ENCODE assay signal across 11 cellular contexts in genomic region chr14:70780396-70781075, GRCh38. TPM values are rescaled to one million over a fixed set of nuclear protein-coding genes. Genes with fewer than 3 reads are reported as not detected.
DNase-seq lines count a peak whose midpoint lies in the region; ATAC-seq and TF ChIP-seq lines count a peak whose summit lies in the region.
"Had no signal": no experiment of that assay in that cellular context is flagged by ENCODE, and none has a peak within 500 bp of the region (broad histone marks: within the 10 kb centered on the region; RNA-seq: fewer than 3 reads in every experiment).

No MANE protein-coding gene starts in this region.

- H3K27me3 ChIP-seq in DOHH2 (ENCODE audit: control insufficient read depth, low read length) = no peaks in the 10 kb centered on the region

- H3K36me3 Mint-ChIP-seq in HFFc6 (ENCODE audit: low read depth) = no peaks in the 10 kb centered on the region
- H3K36me3 Mint-ChIP-seq in activated CD4-positive, alpha-beta T cell treated with anti-CD3 and anti-CD28 coated beads for 36 hours (ENCODE audit: low read depth) = peaks cover 2% of the 10 kb centered on the region

- POLR2A ChIA-PET in activated CD4-positive, alpha-beta T cell treated with anti-CD3 and anti-CD28 coated beads for 36 hours (lab: Charles Lee) = interaction anchor here (0.6 kb wide), 1 partner anchor 35 kb away, joined by 3 read pairs; no protein-coding TSS in a partner anchor

- no peak for TF ChIP-seq CTCF in DOHH2 (IDR thresholded peaks at IDR 0.05; ENCODE audit: low read depth, low read length, poor library complexity, severe bottlenecking)
- TF ChIP-seq CTCF in HFFc6 (IDR thresholded peaks at IDR 0.05) = no peak

- intact Hi-C loops in activated CD4-positive, alpha-beta T cell treated with anti-CD3 and anti-CD28 coated beads for 36 hours (cut with DNase I, micrococcal nuclease) = no loop called here

- H3F3A ChIP-seq in DOHH2 (ENCODE audit: control insufficient read depth, insufficient read depth) = no peaks in the 10 kb centered on the region

- H3K4me2 ChIP-seq in DOHH2 (ENCODE audit: low read length) = peak overlapping the region; percentile 46

- peaks cover 24% of the 10 kb centered on the region for H3K4me1 Mint-ChIP-seq in HFFc6 (ENCODE audit: low read depth)
- H3K4me1 Mint-ChIP-seq in activated CD4-positive, alpha-beta T cell treated with anti-CD3 and anti-CD28 coated beads for 36 hours = peaks cover 17% of the 10 kb centered on the region

- peaks cover 6% of the 10 kb centered on the region; the same call in 1 of the 2 replicates for H3K79me2 ChIP-seq in DOHH2 (ENCODE audit: control insufficient read depth, low read length)

- H3K4me3 Mint-ChIP-seq in HFFc6 = no peak overlapping the region
- H3K4me3 Mint-ChIP-seq in activated CD4-positive, alpha-beta T cell treated with anti-CD3 and anti-CD28 coated beads for 36 hours = no peak overlapping the region

- no peak overlapping the region for H3K27ac Mint-ChIP-seq in HFFc6
- H3K27ac Mint-ChIP-seq in activated CD4-positive, alpha-beta T cell treated with anti-CD3 and anti-CD28 coated beads for 36 hours = no peak overlapping the region

- H3K4me3 ChIP-seq in DOHH2 (ENCODE audit: low read length) = peak overlapping the region; percentile 17

- peak overlapping the region; percentile 28; the same call in 1 of the 2 replicates for H3K27ac ChIP-seq in DOHH2 (ENCODE audit: low read depth, low read length)

- CTCF ChIA-PET in activated CD4-positive, alpha-beta T cell treated with anti-CD3 and anti-CD28 coated beads for 36 hours (lab: Charles Lee) = interaction anchor here (0.6 to 1.4 kb wide), 5 partner anchors 9 to 489 kb away, joined by 3 to 5 read pairs (median 3); no protein-coding TSS in a partner anchor

- H3K36me3 ChIP-seq in DOHH2 (ENCODE audit: control insufficient read depth, low read length) = no peaks in the 10 kb centered on the region

- no peaks in the 10 kb centered on the region for H3K9me2 ChIP-seq in DOHH2 (replicated peaks; ENCODE audit: control insufficient read depth, low read length)

- peaks cover 22% of the 10 kb centered on the region for H3K4me1 ChIP-seq in DOHH2 (ENCODE audit: control insufficient read depth, low read length)

- H4K20me1 ChIP-seq in DOHH2 (ENCODE audit: control insufficient read depth, insufficient read depth, low read depth, low read length) = no peaks in the 10 kb centered on the region

- H3K9me3 ChIP-seq in DOHH2 (ENCODE audit: control insufficient read depth, insufficient read depth, low read length) = no peaks in the 10 kb centered on the region

- peak; percentile 57 for ATAC-seq in GM21447 (IDR thresholded peaks at IDR 0.05; ENCODE audit: unreplicated experiment)
- ATAC-seq in activated CD4-positive, alpha-beta T cell treated with anti-CD3 and anti-CD28 coated beads for 36 hours = no peak

- no peaks in the 10 kb centered on the region for H3K9me3 Mint-ChIP-seq in HFFc6
- H3K9me3 Mint-ChIP-seq in activated CD4-positive, alpha-beta T cell treated with anti-CD3 and anti-CD28 coated beads for 36 hours (ENCODE audit: low read depth) = no peaks in the 10 kb centered on the region

- DNase-seq in NCI-H1105 treated with DMSO at 0.1 percent for 48 hours (lab: John Stamatoyannopoulos, UW) (peak; percentile 83), inferior parietal cortex (ENCODE audit: extremely low spot score) (peak; percentile 49), HFFc6 (no peak), NCI-H226 (no peak)
- no peak for DNase-seq in activated effector memory CD4-positive, alpha-beta T cell treated with Interleukin-2 at 50 U/mL for 16 hours
- DNase-seq in activated CD4-positive, alpha-beta T cell treated with anti-CD3 and anti-CD28 coated beads for 36 hours = no peak
- DNase-seq: activated CD4-positive, alpha-beta T cell treated with anti-CD3 and anti-CD28 coated beads for 1 hour; DMS53; effector CD4-positive, alpha-beta T cell had no signal

- H3K27me3 Mint-ChIP-seq in HFFc6 (ENCODE audit: insufficient read depth) = peaks cover 20% of the 10 kb centered on the region
- H3K27me3 Mint-ChIP-seq in activated CD4-positive, alpha-beta T cell treated with anti-CD3 and anti-CD28 coated beads for 36 hours = no peaks in the 10 kb centered on the region

RNA-seq across cellular contexts. Expression of gene MAP3K9, which starts 28.8 kb away (rescaled TPM):
- total RNA-seq in HFFc6 (2021; fragmentation: NEBNext Ultra II Directional; extraction: Animal tissue kit (Norgen Biotek cat#: 25700)) = under 1 TPM; 0.24 to 0.51 (median 0.31) TPM
- total RNA-seq in activated CD4-positive, alpha-beta T cell treated with anti-CD3 and anti-CD28 coated beads for 36 hours = 1 to 10 TPM; 5.2 to 6.1 TPM

Comparison
In these comparisons a context has a peak if more than half of its experiments do, and no peak if none do; other contexts are left out.
1. DNase-seq: peak in NCI-H1105 treated with DMSO at 0.1 percent for 48 hours (single experiment) and inferior parietal cortex (single experiment); none in HFFc6 (single experiment), activated effector memory CD4-positive, alpha-beta T cell treated with Interleukin-2 at 50 U/mL for 16 hours (single experiment), activated CD4-positive, alpha-beta T cell treated with anti-CD3 and anti-CD28 coated beads for 36 hours (single experiment) and NCI-H226 (single experiment).
2. RNA of gene MAP3K9, which starts 28.8 kb away (total RNA-seq): 5.2 to 6.1 TPM in activated CD4-positive, alpha-beta T cell treated with anti-CD3 and anti-CD28 coated beads for 36 hours; 0.24 to 0.51 TPM in HFFc6; every median in the first group is over 4 times any median in the second.